ENCODE assay signal across 26 cellular contexts in genomic region chr1:111415461-111415860, GRCh38. TPM values are rescaled to one million over a fixed set of nuclear protein-coding genes. Genes with fewer than 3 reads are reported as not detected.
"Had no signal": no experiment of that assay in that cellular context is flagged by ENCODE, and none has a peak within 500 bp of the region (broad histone marks: within the 10 kb centered on the region; RNA-seq: fewer than 3 reads in every experiment).

No MANE protein-coding gene starts in this region.

- ATAC-seq: gastrocnemius medialis, heart right ventricle, left cardiac atrium, left lung, left ventricle myocardium superior, lower lobe of right lung had no signal

- H3K36me3 ChIP-seq: left lung, lower lobe of right lung had no signal

- H3K27ac ChIP-seq: coronary artery, dorsolateral prefrontal cortex, esophagus squamous epithelium, gastrocnemius medialis, heart right ventricle, left lung, lower lobe of right lung had no signal

- H3K27me3 ChIP-seq: dorsolateral prefrontal cortex, esophagus squamous epithelium, gastrocnemius medialis, heart right ventricle, left lung had no signal

- DNase-seq: dermis blood vessel endothelial cell; dorsolateral prefrontal cortex; effector CD4-positive, alpha-beta T cell; effector memory CD4-positive, alpha-beta T cell; esophagus squamous epithelium; foreskin fibroblast; foreskin melanocyte; gastrocnemius medialis; glutamatergic neuron; head of caudate nucleus; heart right ventricle; hippocampal formation; left cardiac atrium; left lung; left ventricle myocardium superior; lower lobe of right lung; mesenchymal stem cell; midbrain; naive B cell had no signal

- H3K9me3 ChIP-seq: esophagus squamous epithelium, gastrocnemius medialis, heart right ventricle, left lung, lower lobe of right lung had no signal

- FAIRE-seq: colon, endothelial cell of umbilical vein, islet of Langerhans, keratinocyte had no signal

- H3K4me1 ChIP-seq: esophagus squamous epithelium, gastrocnemius medialis, heart right ventricle, lower lobe of right lung had no signal

- H3K4me3 ChIP-seq: coronary artery, dorsolateral prefrontal cortex, esophagus squamous epithelium, gastrocnemius medialis, heart right ventricle, left lung, lower lobe of right lung had no signal

RNA-seq across cellular contexts. Expression of gene C1orf162, which starts 58.3 kb away (rescaled TPM):
- total RNA-seq: epithelial cell of proximal tubule, glomerular endothelial cell had no signal
